ENCODE assay signal across 36 cellular contexts in genomic region chr4:169260217-169260866, GRCh38. TPM values are rescaled to one million over a fixed set of nuclear protein-coding genes. Genes with fewer than 3 reads are reported as not detected.
DNase-seq lines count a peak whose midpoint lies in the region; ATAC-seq, FAIRE-seq and TF ChIP-seq lines count a peak whose summit lies in the region.
"Had no signal": no experiment of that assay in that cellular context is flagged by ENCODE, and none has a peak within 500 bp of the region (broad histone marks: within the 10 kb centered on the region; RNA-seq: fewer than 3 reads in every experiment).

No MANE protein-coding gene starts in this region.

- DNase-seq in GM23248 (no peak), UCSD-AML1 (lab: John Stamatoyannopoulos, UW; ENCODE audit: unreplicated experiment) (peak; percentile 18), fibroblast of the aortic adventitia (ENCODE audit: low read depth) (no peak), neuronal stem cell (ENCODE audit: low spot score) (no peak), small intestine (no peak), SHP77 (lab: John Stamatoyannopoulos, UW) (no peak)
- no peak for DNase-seq in stimulated activated CD4-positive, alpha-beta T cell treated with anti-CD3 and anti-CD28 coated beads, Interleukin-4, amount 100 ng/mL, for 24 hours
- no peak for DNase-seq in activated CD8-positive, alpha-beta T cell treated with anti-CD3 and anti-CD28 coated beads, Interleukin-2, amount 10 ng/mL, durations not matched to agents 7 days and 5 days
- DNase-seq: activated CD4-positive, alpha-beta T cell treated with anti-CD3 and anti-CD28 coated beads, Interleukin-2, amount 50 U/mL, for 4 hours; activated CD4-positive, CD25-positive, alpha-beta regulatory T cell; amygdala; DND-41; effector memory CD4-positive, alpha-beta T cell; GOT3; left lung; midbrain; naive thymus-derived CD4-positive, alpha-beta T cell; NCI-H1092; NCI-H1694 treated with DMSO at 0.1 percent for 48 hours; NCI-H2171 treated with DMSO at 0.1 percent for 48 hours; NCI-H510A treated with DMSO at 0.1 percent for 48 hours; NK-92 treated with Interleukin-12 subunit alpha and Interleukin-12 subunit beta, amount 100 ng/mL, for 24 hours; ovary; PC-9; Right ventricle myocardium superior; stimulated activated CD8-positive, alpha-beta memory T cell treated with anti-CD3 and anti-CD28 coated beads, Interleukin-4, amount 100 ng/mL, for 48 hours; SW 1271; T-helper 9 cell had no signal

- no peaks in the 10 kb centered on the region for H3K4me1 Mint-ChIP-seq in activated CD8-positive, alpha-beta T cell treated with anti-CD3 and anti-CD28 coated beads, Interleukin-2, amount 10 ng/mL, durations not matched to agents 7 days and 5 days (ENCODE audit: low read depth)
- H3K4me1 Mint-ChIP-seq: activated naive CD4-positive, alpha-beta T cell treated with anti-CD3 and anti-CD28 coated beads, Interleukin-2, amount 50 U/mL, for 24 hours had no signal

- H3K79me2 ChIP-seq in GM23248 (ENCODE audit: insufficient read depth), result peaks cover 100% of the 10 kb centered on the region

- in situ Hi-C loops in GM23248 (cut with MboI), result no loop called here

- no peaks in the 10 kb centered on the region for H3K9me3 Mint-ChIP-seq in activated CD8-positive, alpha-beta T cell treated with anti-CD3 and anti-CD28 coated beads, Interleukin-2, amount 10 ng/mL, durations not matched to agents 7 days and 5 days (ENCODE audit: insufficient read depth)
- H3K9me3 Mint-ChIP-seq: activated naive CD4-positive, alpha-beta T cell treated with anti-CD3 and anti-CD28 coated beads, Interleukin-2, amount 50 U/mL, for 24 hours; IgD-negative memory B cell had no signal

- H2BK15ac ChIP-seq in neuronal stem cell (ENCODE audit: low read length), result no peak overlapping the region

- H4K20me1 ChIP-seq in GM23248 (ENCODE audit: insufficient read depth), result peaks cover 43% of the 10 kb centered on the region

- no peak overlapping the region for H3K18ac ChIP-seq in neuronal stem cell (ENCODE audit: low read length)

- H3K36me3 Mint-ChIP-seq in activated CD8-positive, alpha-beta T cell treated with anti-CD3 and anti-CD28 coated beads, Interleukin-2, amount 10 ng/mL, durations not matched to agents 7 days and 5 days (ENCODE audit: low read depth), result no peaks in the 10 kb centered on the region
- H3K36me3 Mint-ChIP-seq: activated naive CD4-positive, alpha-beta T cell treated with anti-CD3 and anti-CD28 coated beads, Interleukin-2, amount 50 U/mL, for 24 hours; naive thymus-derived CD4-positive, alpha-beta T cell had no signal

- no peak overlapping the region for H2AK5ac ChIP-seq in neuronal stem cell (ENCODE audit: low read depth, low read length)

- POLR2A ChIA-PET in activated CD8-positive, alpha-beta T cell treated with anti-CD3 and anti-CD28 coated beads, Interleukin-2, amount 10 ng/mL, durations not matched to agents 7 days and 5 days (lab: Charles Lee), result no interaction called here

- no peak overlapping the region for H3K9ac ChIP-seq in GM23248
- H3K9ac ChIP-seq in neuronal stem cell (ENCODE audit: low read depth, low read length, poor library complexity), result no peak overlapping the region

- FAIRE-seq in small intestine (lab: Jason Lieb, UNC), result no peak
- FAIRE-seq: GM18507, islet of Langerhans had no signal

- H2AFZ ChIP-seq in GM23248 (no peak overlapping the region), neuronal stem cell (ENCODE audit: low read length) (no peak overlapping the region)
- H2AFZ ChIP-seq: PC-9 had no signal

- no peaks in the 10 kb centered on the region for H3K9me3 ChIP-seq in GM23248 (ENCODE audit: low read depth)
- H3K9me3 ChIP-seq in neuronal stem cell (replicated peaks in 1 of 2; ENCODE audit: control insufficient read depth in 2 of 2, insufficient read depth in 1 of 2, low read depth in 1 of 2, low read length in 2 of 2), result peaks cover 5 to 44% of the 10 kb centered on the region in 2 donors
- H3K9me3 ChIP-seq in small intestine (ENCODE audit: control insufficient read depth, low read depth), result no peaks in the 10 kb centered on the region
- H3K9me3 ChIP-seq: left lung, ovary had no signal

- H3K9me2 ChIP-seq in GM23248 (ENCODE audit: insufficient read depth), result no peaks in the 10 kb centered on the region

- peaks cover 38% of the 10 kb centered on the region for H3K36me3 ChIP-seq in GM23248 (ENCODE audit: low read depth)
- peaks cover 9 to 38% of the 10 kb centered on the region in 2 donors for H3K36me3 ChIP-seq in neuronal stem cell (replicated peaks in 1 of 2; ENCODE audit: control insufficient read depth in 2 of 2, insufficient read depth in 2 of 2, low read length in 2 of 2)
- H3K36me3 ChIP-seq in small intestine (ENCODE audit: control insufficient read depth in 2 of 2, insufficient read depth in 2 of 2, low read length in 2 of 2), result peaks cover 0 to 4% of the 10 kb centered on the region in 2 donors
- H3K36me3 ChIP-seq: left lung, ovary had no signal

- H3K4me1 ChIP-seq in GM23248 (ENCODE audit: insufficient read depth) (peaks cover 60% of the 10 kb centered on the region), neuronal stem cell (ENCODE audit: control insufficient read depth in 2 of 2, insufficient read depth in 1 of 2, low read depth in 1 of 2, low read length in 2 of 2) (peaks cover 12 to 17% of the 10 kb centered on the region in 2 donors), small intestine (ENCODE audit: control insufficient read depth in 2 of 2, insufficient read depth in 1 of 2, low read depth in 1 of 2, low read length in 1 of 2) (peaks cover 7 to 14% of the 10 kb centered on the region in 2 donors)

- H3K23ac ChIP-seq in neuronal stem cell (ENCODE audit: low read depth, low read length, poor library complexity), result no peak overlapping the region

- no peak for TF ChIP-seq CTCF in fibroblast of the aortic adventitia (IDR thresholded peaks at IDR 0.05; ENCODE audit: insufficient read depth, low read length)

- H3K4me3 ChIP-seq in GM23248, result no peak overlapping the region
- H3K4me3 ChIP-seq in fibroblast of the aortic adventitia (ENCODE audit: low read depth, low read length), result peak overlapping the region; percentile 15
- no peak overlapping the region for H3K4me3 ChIP-seq in neuronal stem cell (ENCODE audit: low read length in 2 of 2)
- H3K4me3 ChIP-seq in small intestine (ENCODE audit: low read depth in 1 of 2, low read length in 2 of 2), result no peak overlapping the region
- H3K4me3 ChIP-seq: coronary artery, left lung, ovary, PC-9, skin epidermis had no signal

- no peak overlapping the region for H2BK120ac ChIP-seq in neuronal stem cell (ENCODE audit: low read depth, low read length)

- peaks cover 36% of the 10 kb centered on the region for H3F3A ChIP-seq in GM23248 (ENCODE audit: insufficient read depth)

- H3K27me3 ChIP-seq in GM23248 (replicated peaks; ENCODE audit: insufficient read depth), result no peaks in the 10 kb centered on the region
- H3K27me3 ChIP-seq in neuronal stem cell (ENCODE audit: control insufficient read depth in 3 of 3, insufficient read depth in 3 of 3, low read depth in 1 of 3, low read length in 3 of 3), result no peaks in the 10 kb centered on the region
- no peaks in the 10 kb centered on the region for H3K27me3 ChIP-seq in small intestine (ENCODE audit: control insufficient read depth in 2 of 2, insufficient read depth in 2 of 2, low read length in 2 of 2)
- H3K27me3 ChIP-seq: left lung, ovary had no signal

- no peak overlapping the region for H2BK12ac ChIP-seq in neuronal stem cell (ENCODE audit: low read length)

- no peak overlapping the region for H4K8ac ChIP-seq in neuronal stem cell (ENCODE audit: low read depth, low read length)

- no peak overlapping the region for H3K14ac ChIP-seq in neuronal stem cell (ENCODE audit: low read length)

- no peak for ATAC-seq in activated CD8-positive, alpha-beta T cell treated with anti-CD3 and anti-CD28 coated beads, Interleukin-2, amount 10 ng/mL, durations not matched to agents 7 days and 5 days
- ATAC-seq: esophagus mucosa; left lung; naive thymus-derived CD4-positive, alpha-beta T cell had no signal

- CTCF ChIA-PET in activated CD8-positive, alpha-beta T cell treated with anti-CD3 and anti-CD28 coated beads, Interleukin-2, amount 10 ng/mL, durations not matched to agents 7 days and 5 days (lab: Charles Lee), result interaction anchor here (1.6 kb wide), 1 partner anchor 10 kb away, joined by 5 read pairs; no protein-coding TSS in a partner anchor

- no peak overlapping the region for H3K4me3 Mint-ChIP-seq in activated CD8-positive, alpha-beta T cell treated with anti-CD3 and anti-CD28 coated beads, Interleukin-2, amount 10 ng/mL, durations not matched to agents 7 days and 5 days
- H3K4me3 Mint-ChIP-seq: activated naive CD4-positive, alpha-beta T cell treated with anti-CD3 and anti-CD28 coated beads, Interleukin-2, amount 50 U/mL, for 24 hours; IgD-negative memory B cell; naive thymus-derived CD4-positive, alpha-beta T cell; type B pancreatic cell had no signal

- H3K79me1 ChIP-seq in neuronal stem cell (ENCODE audit: low read depth, low read length), result no peaks in the 10 kb centered on the region

- no peak overlapping the region for H4K91ac ChIP-seq in neuronal stem cell (ENCODE audit: low read depth, low read length, poor library complexity)

- H3K4me2 ChIP-seq in GM23248 (ENCODE audit: unreplicated experiment) (peak overlapping the region; percentile 13), neuronal stem cell (ENCODE audit: insufficient read depth, low read length, poor library complexity, severe bottlenecking) (no peak overlapping the region)
- H3K4me2 ChIP-seq: PC-9 had no signal

- no peak overlapping the region for H3K4ac ChIP-seq in neuronal stem cell (ENCODE audit: low read length)

- H2BK5ac ChIP-seq in neuronal stem cell (ENCODE audit: low read length), result no peak overlapping the region

- no peak overlapping the region for H3K27ac Mint-ChIP-seq in activated CD8-positive, alpha-beta T cell treated with anti-CD3 and anti-CD28 coated beads, Interleukin-2, amount 10 ng/mL, durations not matched to agents 7 days and 5 days
- H3K27ac Mint-ChIP-seq: activated naive CD4-positive, alpha-beta T cell treated with anti-CD3 and anti-CD28 coated beads, Interleukin-2, amount 50 U/mL, for 24 hours; IgD-negative memory B cell; naive thymus-derived CD4-positive, alpha-beta T cell; type B pancreatic cell had no signal

- H3K27ac ChIP-seq in GM23248 (no peak overlapping the region), neuronal stem cell (replicated peaks; ENCODE audit: low read length) (peak overlapping the region; percentile 53), small intestine (ENCODE audit: low read depth in 1 of 2, low read length in 1 of 2) (no peak overlapping the region)
- H3K27ac ChIP-seq: coronary artery, ovary, PC-9, skin epidermis had no signal

- 89 to 93% methylated on average over 6 of the region's 6 CpGs for WGBS in GM23248 (ENCODE audit: low coverage in 1 of 2, low lambda C conversion rate in 2 of 2, missing lambda C conversion rate in 2 of 2), 2 experiments
- WGBS in neuronal stem cell (ENCODE audit: extremely low coverage in 2 of 2, insufficient read length in 2 of 2, insufficient replicate concordance in 1 of 2), 2 donors, result no CpG with 5 or more reads among the region's 6 CpGs
- WGBS in small intestine, 3 donors, result 62 to 69% (median 65%) methylated on average over 6 of the region's 6 CpGs

- H3K27me3 Mint-ChIP-seq in activated CD8-positive, alpha-beta T cell treated with anti-CD3 and anti-CD28 coated beads, Interleukin-2, amount 10 ng/mL, durations not matched to agents 7 days and 5 days (ENCODE audit: low read depth), result peaks cover 24% of the 10 kb centered on the region
- H3K27me3 Mint-ChIP-seq: IgD-negative memory B cell, type B pancreatic cell had no signal

RNA-seq across cellular contexts. Expression of gene SH3RF1, which starts 10.4 kb away (rescaled TPM):
- 24.9 and 28.3 TPM in 2 replicates for total RNA-seq in GM23248 (2014; rRNA removed; shearing (Covaris generic))
- polyA plus RNA-seq in GM23248 (2016; fragmentation: Nextera tagmentation; extraction: Ambion mirVana), result 53.8 and 55.5 TPM in 2 replicates
- 47.5 and 57.8 TPM in 2 replicates for total RNA-seq in fibroblast of the aortic adventitia (ENCODE audit: low replicate concordance)
- 17.9 TPM for polyA plus RNA-seq in neuronal stem cell (2013, experiment 1 of 2)
- polyA plus RNA-seq in neuronal stem cell (2013, experiment 2 of 2), result 18.0 TPM
- 10 to 100 TPM; 10.7 to 12.2 (median 10.8) TPM for polyA plus RNA-seq in small intestine
- under 1 TPM; 0.08 to 0.18 TPM for total RNA-seq in activated CD8-positive, alpha-beta T cell treated with anti-CD3 and anti-CD28 coated beads, Interleukin-2, amount 10 ng/mL, durations not matched to agents 7 days and 5 days
- polyA plus RNA-seq: naive thymus-derived CD4-positive, alpha-beta T cell had no signal

Comparison
In these comparisons a context has a peak if more than half of its experiments do, and no peak if none do; other contexts are left out.
1. RNA of gene SH3RF1, which starts 10.4 kb away (total RNA-seq): 47.5 to 57.8 TPM in fibroblast of the aortic adventitia and 24.9 to 28.3 TPM in GM23248; 0.08 to 0.18 TPM in activated CD8-positive, alpha-beta T cell treated with anti-CD3 and anti-CD28 coated beads, Interleukin-2, amount 10 ng/mL, durations not matched to agents 7 days and 5 days; every median in the first group is over 10 times any median in the second.